ENCODE assay signal across 20 cellular contexts in genomic region chr1:171600852-171601251, GRCh38. TPM values are rescaled to one million over a fixed set of nuclear protein-coding genes. Genes with fewer than 3 reads are reported as not detected.
DNase-seq lines count a peak whose midpoint lies in the region; ATAC-seq, FAIRE-seq and TF ChIP-seq lines count a peak whose summit lies in the region.
"Had no signal": no experiment of that assay in that cellular context is flagged by ENCODE, and none has a peak within 500 bp of the region (broad histone marks: within the 10 kb centered on the region; RNA-seq: fewer than 3 reads in every experiment).

No MANE protein-coding gene starts in this region.

- H3K4me2 ChIP-seq in neuronal stem cell (ENCODE audit: insufficient read depth, low read length, poor library complexity, severe bottlenecking), result no peak overlapping the region
- H3K4me2 ChIP-seq: BLaER1, SK-N-SH had no signal

- CTCF ChIA-PET in WTC11 (lab: Charles Lee), result no interaction called here

- no peak overlapping the region for H3K4me3 Mint-ChIP-seq in WTC11
- H3K4me3 Mint-ChIP-seq: CD4-positive, alpha-beta memory T cell had no signal

- H3K27ac ChIP-seq in neuronal stem cell (replicated peaks; ENCODE audit: low read length), result no peak overlapping the region
- no peak overlapping the region for H3K27ac ChIP-seq in uterus
- H3K27ac ChIP-seq: BLaER1 had no signal

- no peaks in the 10 kb centered on the region for H3K27me3 Mint-ChIP-seq in WTC11 (ENCODE audit: low read depth)
- H3K27me3 Mint-ChIP-seq: CD4-positive, alpha-beta memory T cell had no signal

- peak overlapping the region; percentile 55 for H3K23ac ChIP-seq in neuronal stem cell (ENCODE audit: low read depth, low read length, poor library complexity)

- H2AK5ac ChIP-seq in neuronal stem cell (ENCODE audit: low read depth, low read length), result no peak overlapping the region

- H3K9me3 ChIP-seq in neuronal stem cell (replicated peaks in 1 of 2; ENCODE audit: control insufficient read depth in 2 of 2, insufficient read depth in 1 of 2, low read depth in 1 of 2, low read length in 2 of 2) (no peaks in the 10 kb centered on the region), uterus (no peaks in the 10 kb centered on the region)
- H3K9me3 ChIP-seq: BLaER1, HAP-1, SK-N-SH had no signal

- POLR2A ChIA-PET in WTC11 (lab: Charles Lee), result no interaction called here

- H4K8ac ChIP-seq in neuronal stem cell (ENCODE audit: low read depth, low read length), result no peak overlapping the region

- no peaks in the 10 kb centered on the region for H3K36me3 Mint-ChIP-seq in WTC11
- H3K36me3 Mint-ChIP-seq: CD4-positive, alpha-beta memory T cell had no signal

- peaks cover 16% of the 10 kb centered on the region for H3K4me1 Mint-ChIP-seq in WTC11
- H3K4me1 Mint-ChIP-seq: CD4-positive, alpha-beta memory T cell had no signal

- H3K4me1 ChIP-seq in neuronal stem cell (ENCODE audit: control insufficient read depth in 2 of 2, insufficient read depth in 1 of 2, low read depth in 1 of 2, low read length in 2 of 2) (no peaks in the 10 kb centered on the region), uterus (no peaks in the 10 kb centered on the region)
- H3K4me1 ChIP-seq: HAP-1 had no signal

- DNase-seq in GM19239 (ENCODE audit: insufficient read length, low spot score) (no peak), WTC11 (ENCODE audit: low spot score) (peak; percentile 14), kidney tubule cell (ENCODE audit: low spot score) (peak; percentile 11), neuronal stem cell (ENCODE audit: low spot score) (no peak), uterus (no peak)
- DNase-seq in stimulated activated naive CD4-positive, alpha-beta T cell treated with Interleukin-2 at 50 U/mL for 16 hours (lab: John Stamatoyannopoulos, UW), result no peak
- DNase-seq: CD4-positive, alpha-beta memory T cell; DMS53; NCI-H1105 treated with DMSO at 0.1 percent for 48 hours; NCI-H1694; NCI-H2081 treated with DMSO at 0.1 percent for 48 hours; NCI-H510A; NCI-H774; SHP77 treated with DMSO at 0.1 percent for 48 hours; SK-N-SH had no signal

- TF ChIP-seq CTCF in WTC11 (IDR thresholded peaks at IDR 0.05), result no peak
- TF ChIP-seq CTCF in uterus (IDR thresholded peaks at IDR 0.05), result no peak

- no peaks in the 10 kb centered on the region for H3K27me3 ChIP-seq in neuronal stem cell (ENCODE audit: control insufficient read depth in 3 of 3, insufficient read depth in 3 of 3, low read depth in 1 of 3, low read length in 3 of 3)
- no peaks in the 10 kb centered on the region for H3K27me3 ChIP-seq in uterus
- H3K27me3 ChIP-seq: BLaER1 had no signal

- H3K9ac ChIP-seq in neuronal stem cell (ENCODE audit: low read depth, low read length, poor library complexity), result peak overlapping the region; percentile 44
- H3K9ac ChIP-seq: BLaER1, SK-N-SH had no signal

- no peak overlapping the region for H2BK12ac ChIP-seq in neuronal stem cell (ENCODE audit: low read length)

- H3K4ac ChIP-seq in neuronal stem cell (ENCODE audit: low read length), result no peak overlapping the region

- H3K14ac ChIP-seq in neuronal stem cell (ENCODE audit: low read length), result no peak overlapping the region

- no peak overlapping the region for H2AFZ ChIP-seq in neuronal stem cell (ENCODE audit: low read length)

- no CpG with 5 or more reads among the region's 13 CpGs for WGBS in neuronal stem cell (ENCODE audit: extremely low coverage in 2 of 2, insufficient read length in 2 of 2, insufficient replicate concordance in 1 of 2), 2 donors

- H3K36me3 ChIP-seq in neuronal stem cell (replicated peaks in 1 of 2; ENCODE audit: control insufficient read depth in 2 of 2, insufficient read depth in 2 of 2, low read length in 2 of 2) (peaks cover 0 to 13% of the 10 kb centered on the region in 2 donors), uterus (no peaks in the 10 kb centered on the region)
- H3K36me3 ChIP-seq: HAP-1 had no signal

- intact Hi-C loops in uterus (cut with DNase I; ENCODE audit: low total_unique reads), result no loop called here

- H3K18ac ChIP-seq in neuronal stem cell (ENCODE audit: low read length), result no peak overlapping the region

- H3K79me1 ChIP-seq in neuronal stem cell (ENCODE audit: low read depth, low read length), result no peaks in the 10 kb centered on the region

- no peaks in the 10 kb centered on the region for H3K9me3 Mint-ChIP-seq in WTC11

- H4K91ac ChIP-seq in neuronal stem cell (ENCODE audit: low read depth, low read length, poor library complexity), result no peak overlapping the region

- no peak overlapping the region for H2BK5ac ChIP-seq in neuronal stem cell (ENCODE audit: low read length)

- H3K27ac Mint-ChIP-seq in WTC11, result no peak overlapping the region

- H3K4me3 ChIP-seq in neuronal stem cell (ENCODE audit: low read length in 2 of 2), result no peak overlapping the region
- H3K4me3 ChIP-seq in uterus, result no peak overlapping the region
- H3K4me3 ChIP-seq: BLaER1, HAP-1 had no signal

- peak; percentile 28 for FAIRE-seq in GM19239 (lab: Jason Lieb, UNC)
- FAIRE-seq: A204.1 had no signal

- peak; percentile 63 for ATAC-seq in WTC11
- ATAC-seq in activated CD4-positive, CD25-positive, alpha-beta regulatory T cell treated with anti-CD3 and anti-CD28 coated beads, Interleukin-2, amount 50 U/mL, for 24 hours, result no peak

- no peak for TF ChIP-seq POLR2A in uterus (IDR thresholded peaks at IDR 0.05)

- no peak overlapping the region for H2BK15ac ChIP-seq in neuronal stem cell (ENCODE audit: low read length)

- no peak overlapping the region for H2BK120ac ChIP-seq in neuronal stem cell (ENCODE audit: low read depth, low read length)

TF ChIP-seq in WTC11, 78 proteins besides CTCF, POLR2A, EP300 and RAD21 (continues in another document):
- TF ChIP-seq MLX (CRISPR knock-in tag; IDR thresholded peaks at IDR 0.05) (no peak), RORB (CRISPR knock-in tag; IDR thresholded peaks at IDR 0.05) (no peak), PRDM15 (CRISPR knock-in tag; IDR thresholded peaks at IDR 0.05) (no peak), FOXP1 (CRISPR knock-in tag; IDR thresholded peaks at IDR 0.05; ENCODE audit: borderline replicate concordance) (no peak)
- TF ChIP-seq, protein P1, sequence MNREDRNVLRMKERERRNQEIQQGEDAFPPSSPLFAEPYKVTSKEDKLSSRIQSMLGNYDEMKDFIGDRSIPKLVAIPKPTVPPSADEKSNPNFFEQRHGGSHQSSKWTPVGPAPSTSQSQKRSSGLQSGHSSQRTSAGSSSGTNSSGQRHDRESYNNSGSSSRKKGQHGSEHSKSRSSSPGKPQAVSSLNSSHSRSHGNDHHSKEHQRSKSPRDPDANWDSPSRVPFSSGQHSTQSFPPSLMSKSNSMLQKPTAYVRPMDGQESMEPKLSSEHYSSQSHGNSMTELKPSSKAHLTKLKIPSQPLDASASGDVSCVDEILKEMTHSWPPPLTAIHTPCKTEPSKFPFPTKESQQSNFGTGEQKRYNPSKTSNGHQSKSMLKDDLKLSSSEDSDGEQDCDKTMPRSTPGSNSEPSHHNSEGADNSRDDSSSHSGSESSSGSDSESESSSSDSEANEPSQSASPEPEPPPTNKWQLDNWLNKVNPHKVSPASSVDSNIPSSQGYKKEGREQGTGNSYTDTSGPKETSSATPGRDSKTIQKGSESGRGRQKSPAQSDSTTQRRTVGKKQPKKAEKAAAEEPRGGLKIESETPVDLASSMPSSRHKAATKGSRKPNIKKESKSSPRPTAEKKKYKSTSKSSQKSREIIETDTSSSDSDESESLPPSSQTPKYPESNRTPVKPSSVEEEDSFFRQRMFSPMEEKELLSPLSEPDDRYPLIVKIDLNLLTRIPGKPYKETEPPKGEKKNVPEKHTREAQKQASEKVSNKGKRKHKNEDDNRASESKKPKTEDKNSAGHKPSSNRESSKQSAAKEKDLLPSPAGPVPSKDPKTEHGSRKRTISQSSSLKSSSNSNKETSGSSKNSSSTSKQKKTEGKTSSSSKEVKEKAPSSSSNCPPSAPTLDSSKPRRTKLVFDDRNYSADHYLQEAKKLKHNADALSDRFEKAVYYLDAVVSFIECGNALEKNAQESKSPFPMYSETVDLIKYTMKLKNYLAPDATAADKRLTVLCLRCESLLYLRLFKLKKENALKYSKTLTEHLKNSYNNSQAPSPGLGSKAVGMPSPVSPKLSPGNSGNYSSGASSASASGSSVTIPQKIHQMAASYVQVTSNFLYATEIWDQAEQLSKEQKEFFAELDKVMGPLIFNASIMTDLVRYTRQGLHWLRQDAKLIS (CRISPR knock-in tag; IDR thresholded peaks at IDR 0.05; ENCODE audit: borderline replicate concordance), result no peak

RNA-seq across cellular contexts. Expression of gene MYOCOS, which starts 21.2 kb away (rescaled TPM):
- total RNA-seq in WTC11 (2021), result not detected in 3 replicates
- polyA plus RNA-seq in neuronal stem cell (2013, experiment 1 of 2), result not detected
- polyA plus RNA-seq in neuronal stem cell (2013, experiment 2 of 2), result not detected
- under 1 TPM in 1 of 4 donors, not detected in 3; 0.83 TPM for total RNA-seq in uterus
- total RNA-seq: RPMI7951 had no signal
- polyA plus RNA-seq: CD4-positive, alpha-beta memory T cell; SK-N-SH had no signal

RNA-seq across cellular contexts. Expression of gene MYOC, which starts 51.6 kb away (rescaled TPM):
- total RNA-seq in WTC11 (2021) (not detected in 3 replicates), uterus (10 to 100 TPM in 3 of 4 donors, 1 to 10 TPM in 1; 5.6 to 38.2 (median 13.2) TPM)
- not detected for polyA plus RNA-seq in neuronal stem cell (2013, experiment 1 of 2)
- not detected for polyA plus RNA-seq in neuronal stem cell (2013, experiment 2 of 2)
- total RNA-seq: CD4-positive, alpha-beta memory T cell; RPMI7951 had no signal
- polyA plus RNA-seq: CD4-positive, alpha-beta memory T cell; SK-N-SH had no signal

Comparison
In these comparisons a context has a peak if more than half of its experiments do, and no peak if none do; other contexts are left out.
1. DNase-seq: peak in WTC11 (single experiment) and kidney tubule cell (single experiment); none in GM19239 (single experiment), neuronal stem cell (single experiment), uterus (0 of 2) and stimulated activated naive CD4-positive, alpha-beta T cell treated with Interleukin-2 at 50 U/mL for 16 hours (single experiment).